Comparison of ENCODE assay signal across 16 cellular contexts in the genomic region with DNA sequence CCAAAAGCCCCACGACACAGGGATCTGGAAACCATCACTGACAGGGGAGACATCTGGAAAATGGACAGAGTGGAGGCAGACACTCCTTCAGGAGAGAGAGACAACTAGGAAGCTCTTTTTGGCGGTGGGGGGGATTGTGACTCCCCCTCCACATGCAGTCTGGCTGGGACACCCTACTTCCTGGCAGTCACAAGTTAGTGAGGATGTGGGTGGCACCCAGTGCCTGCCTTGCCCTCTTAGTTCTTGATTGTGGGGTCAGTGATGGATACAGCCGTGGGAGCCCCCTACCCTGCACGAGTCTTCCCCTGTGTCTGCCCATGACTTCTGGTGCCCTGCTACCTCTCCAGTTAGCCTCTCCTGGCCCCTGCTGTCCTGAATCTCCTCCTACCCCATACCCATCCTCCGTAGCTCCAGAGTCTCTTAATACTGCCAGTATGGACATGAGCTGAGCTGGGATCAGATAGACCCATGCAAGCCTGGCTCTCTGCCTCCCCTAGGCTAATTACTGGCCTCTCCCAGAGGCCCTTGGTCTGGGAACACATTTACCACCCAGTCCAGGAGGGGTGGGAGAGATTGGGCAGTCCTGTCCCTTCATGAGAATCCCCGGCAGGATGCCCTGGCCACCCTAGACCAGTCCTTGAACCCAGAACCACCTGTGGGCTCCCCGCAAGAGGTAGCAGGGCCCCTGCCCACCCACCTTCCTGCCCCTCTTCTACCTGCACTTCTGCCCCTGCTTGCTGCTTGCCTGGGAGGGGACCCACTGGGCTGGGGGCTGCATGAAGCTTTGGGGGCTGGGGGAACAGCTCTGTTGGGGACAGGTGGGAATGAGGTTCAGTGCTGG. TPM values are rescaled to one million over a fixed set of nuclear protein-coding genes. Genes with fewer than 3 reads are reported as not detected.
A peak's percentile ranks its signal among the peaks of the same experiment; 100 is the strongest.
DNase-seq lines count a peak whose midpoint lies in the region; ATAC-seq and TF ChIP-seq lines count a peak whose summit lies in the region.
"Had no signal": no experiment of that assay in that cellular context is flagged by ENCODE, and none has a peak within 500 bp of the region (broad histone marks: within the 10 kb centered on the region; RNA-seq: fewer than 3 reads in every experiment).

No MANE protein-coding gene starts in this region.

- H3K27me3 Mint-ChIP-seq in osteocyte (ENCODE audit: unreplicated experiment) = peaks cover 20% of the 10 kb centered on the region
- H3K27me3 Mint-ChIP-seq: progenitor cell of endocrine pancreas had no signal

- TF ChIP-seq CTCF in gastroesophageal sphincter (IDR thresholded peaks at IDR 0.05) (no peak), osteoblast (IDR thresholded peaks at IDR 0.05; ENCODE audit: extremely low read depth, low read depth, low read length) (no peak), osteocyte (IDR thresholded peaks at IDR 0.05) (no peak)

- no peak for TF ChIP-seq EP300 in gastroesophageal sphincter (IDR thresholded peaks at IDR 0.05)

- H3K4me1 ChIP-seq in gastroesophageal sphincter (peaks cover 0 to 4% (median 0%) of the 10 kb centered on the region in 3 donors), osteoblast (ENCODE audit: insufficient read depth, low read length) (no peaks in the 10 kb centered on the region)
- H3K4me1 ChIP-seq: HAP-1 had no signal

- H3K27me3 ChIP-seq in gastroesophageal sphincter (no peaks in the 10 kb centered on the region), osteoblast (ENCODE audit: insufficient read depth, low read length) (peaks cover 10% of the 10 kb centered on the region)
- H3K27me3 ChIP-seq: cardiac muscle cell, MG63 had no signal

- H3K4me2 ChIP-seq in osteoblast (ENCODE audit: insufficient read depth, low read length) = no peak overlapping the region

- no peak for TF ChIP-seq POLR2A in gastroesophageal sphincter (IDR thresholded peaks at IDR 0.05)

- H3K4me1 Mint-ChIP-seq in osteocyte (ENCODE audit: unreplicated experiment) = no peaks in the 10 kb centered on the region

- ATAC-seq in gastroesophageal sphincter (peak; percentile 31), GM18907 (IDR thresholded peaks at IDR 0.05; ENCODE audit: unreplicated experiment) (no peak)

- H3K9me3 Mint-ChIP-seq in osteocyte (ENCODE audit: unreplicated experiment) = peaks cover 22% of the 10 kb centered on the region

- no peak overlapping the region for H3K4me3 Mint-ChIP-seq in osteocyte (ENCODE audit: unreplicated experiment)
- H3K4me3 Mint-ChIP-seq: naive thymus-derived CD8-positive, alpha-beta T cell had no signal

- no peak overlapping the region for H3K27ac ChIP-seq in gastroesophageal sphincter
- no peak overlapping the region for H3K27ac ChIP-seq in osteoblast (ENCODE audit: low read depth, low read length)
- H3K27ac ChIP-seq: 22Rv1, cardiac muscle cell, WERI-Rb-1 had no signal

- peak; percentile 25 for DNase-seq in DMS 273 (lab: John Stamatoyannopoulos, UW; ENCODE audit: unreplicated experiment)
- no peak for DNase-seq in DMS 273 treated with DMSO at 0.1 percent for 48 hours (lab: John Stamatoyannopoulos, UW)
- peak; percentile 33 for DNase-seq in NCI-H69 (lab: John Stamatoyannopoulos, UW)
- DNase-seq in osteoblast (ENCODE audit: insufficient read length, low spot score, missing footprints) = peak; percentile 41
- DNase-seq in DMS114 treated with DMSO at 0.1 percent for 48 hours (lab: John Stamatoyannopoulos, UW; ENCODE audit: unreplicated experiment) = no peak
- no peak for DNase-seq in osteocyte (ENCODE audit: extremely low spot score, unreplicated experiment)
- DNase-seq: activated gamma-delta T cell had no signal

- H3K27ac Mint-ChIP-seq in osteocyte (ENCODE audit: unreplicated experiment) = no peak overlapping the region
- H3K27ac Mint-ChIP-seq: progenitor cell of endocrine pancreas had no signal

- H3K79me2 ChIP-seq in osteoblast (ENCODE audit: insufficient read depth, low read length) = no peaks in the 10 kb centered on the region

- H3K4me3 ChIP-seq in gastroesophageal sphincter (no peak overlapping the region), osteoblast (ENCODE audit: insufficient read depth, low read length) (no peak overlapping the region)
- H3K4me3 ChIP-seq: cardiac muscle cell, HAP-1, MG63 had no signal

- peaks cover 0 to 14% (median 0%) of the 10 kb centered on the region in 3 donors for H3K9me3 ChIP-seq in gastroesophageal sphincter
- H3K9me3 ChIP-seq in osteoblast (ENCODE audit: low read depth, low read length) = no peaks in the 10 kb centered on the region
- H3K9me3 ChIP-seq: HAP-1 had no signal

- no peak overlapping the region for H2AFZ ChIP-seq in osteoblast (ENCODE audit: low read length)

- peaks cover 7% of the 10 kb centered on the region for H3K36me3 Mint-ChIP-seq in osteocyte (ENCODE audit: unreplicated experiment)

- 45 to 59% methylated on average over 3 of the region's 7 CpGs for WGBS in gastroesophageal sphincter (ENCODE audit: low coverage in 1 of 2), 2 donors

- no peaks in the 10 kb centered on the region for H4K20me1 ChIP-seq in osteoblast (ENCODE audit: insufficient read depth, low read length)

- H3K36me3 ChIP-seq in gastroesophageal sphincter (no peaks in the 10 kb centered on the region), osteoblast (ENCODE audit: insufficient read depth, low read length) (no peaks in the 10 kb centered on the region)
- H3K36me3 ChIP-seq: cardiac muscle cell, HAP-1, MG63, WERI-Rb-1 had no signal

RNA-seq across cellular contexts. Expression of a gene that starts 22.8 kb away (rescaled TPM):
- total RNA-seq in gastroesophageal sphincter (10 to 100 TPM in 3 of 4 donors, 1 to 10 TPM in 1; 7.2 to 27.7 (median 19.6) TPM), osteoblast (25.0 and 32.7 TPM in 2 replicates), osteocyte (41.0 and 45.8 TPM in 2 replicates)

RNA-seq across cellular contexts. Expression of a gene that starts 23.1 kb away (rescaled TPM):
- total RNA-seq in gastroesophageal sphincter (100 to 1,000 TPM; 169 to 209 (median 204) TPM), osteoblast (139 and 148 TPM in 2 replicates), osteocyte (218 and 228 TPM in 2 replicates)

RNA-seq across cellular contexts. Expression of a gene that starts 39.3 kb away (rescaled TPM):
- total RNA-seq in gastroesophageal sphincter = 1 to 10 TPM in 2 of 4 donors, under 1 TPM in 2; 0.15 to 1.5 (median 0.69) TPM
- total RNA-seq in osteoblast = under 0.01 and 0.29 TPM in 2 replicates
- total RNA-seq in osteocyte = 0.42 and 0.51 TPM in 2 replicates
- total RNA-seq: naive thymus-derived CD8-positive, alpha-beta T cell had no signal

Comparison
In these comparisons a context has a peak if more than half of its experiments do, and no peak if none do; other contexts are left out.
1. DNase-seq: peak in DMS 273 (single experiment), NCI-H69 (single experiment) and osteoblast (single experiment); none in DMS 273 treated with DMSO at 0.1 percent for 48 hours (single experiment), DMS114 treated with DMSO at 0.1 percent for 48 hours (single experiment) and osteocyte (single experiment).